28 cellular contexts compared by ENCODE assay signal in the genomic region with DNA sequence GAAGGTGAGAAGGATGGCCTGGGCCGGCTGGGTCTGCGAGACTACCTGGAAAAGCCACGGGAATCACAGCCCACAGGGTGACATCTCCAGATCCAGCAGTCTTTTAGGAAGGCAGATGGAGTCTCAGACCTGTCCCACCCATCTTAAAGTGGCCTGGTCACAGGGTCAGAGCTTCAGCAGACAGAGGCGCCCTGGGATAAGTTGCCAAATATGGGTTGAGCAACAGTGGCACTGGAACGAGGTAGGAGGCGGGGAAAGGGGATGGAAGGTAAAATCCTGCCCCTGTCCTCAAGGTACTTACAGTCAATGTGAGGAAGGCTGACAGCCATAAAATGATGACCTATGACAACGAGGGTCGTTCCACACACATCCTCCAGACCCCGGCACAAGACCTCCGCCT.
"Had no signal": no experiment of that assay in that cellular context is flagged by ENCODE, and none has a peak within 500 bp of the region (broad histone marks: within the 10 kb centered on the region; RNA-seq: fewer than 3 reads in every experiment).

No MANE protein-coding gene starts in this region.

- H3K4me3 Mint-ChIP-seq: activated CD4-positive, alpha-beta memory T cell treated with anti-CD3 and anti-CD28 coated beads, Interleukin-2, amount 10 ng/mL, durations not matched to agents 7 days and 5 days; activated CD4-positive, alpha-beta T cell treated with anti-CD3 and anti-CD28 coated beads, Interleukin-2, amount 10 ng/mL, durations not matched to agents 7 days and 5 days; activated naive CD8-positive, alpha-beta T cell; activated T-cell treated with anti-CD3 and anti-CD28 coated beads, Interleukin-2, amount 50 U/mL, for 24 hours; activated T-helper 17 cell treated with anti-CD3 and anti-CD28 coated beads, Interleukin-2, amount 50 U/mL, for 72 hours had no signal

- H3K9me3 ChIP-seq: body of pancreas, breast epithelium, colonic mucosa had no signal

- H3K27ac Mint-ChIP-seq: activated CD4-positive, alpha-beta memory T cell treated with anti-CD3 and anti-CD28 coated beads, Interleukin-2, amount 10 ng/mL, durations not matched to agents 7 days and 5 days; activated CD4-positive, alpha-beta T cell treated with anti-CD3 and anti-CD28 coated beads, Interleukin-2, amount 10 ng/mL, durations not matched to agents 7 days and 5 days; activated naive CD8-positive, alpha-beta T cell; activated T-cell treated with anti-CD3 and anti-CD28 coated beads, Interleukin-2, amount 50 U/mL, for 24 hours; activated T-helper 17 cell treated with anti-CD3 and anti-CD28 coated beads, Interleukin-2, amount 50 U/mL, for 72 hours had no signal

- H3K27ac ChIP-seq: body of pancreas, breast epithelium, cardiac muscle cell, colonic mucosa had no signal

- H3K4me3 ChIP-seq: body of pancreas, breast epithelium, cardiac muscle cell, colonic mucosa had no signal

- ATAC-seq: activated T-helper 17 cell treated with anti-CD3 and anti-CD28 coated beads, Interleukin-2, amount 50 U/mL, for 72 hours; body of pancreas; esophagus mucosa had no signal

- H3K9me3 Mint-ChIP-seq: activated T-helper 17 cell treated with anti-CD3 and anti-CD28 coated beads, Interleukin-2, amount 50 U/mL, for 72 hours had no signal

- H3K27me3 ChIP-seq: body of pancreas, breast epithelium, cardiac muscle cell, colonic mucosa had no signal

- H3K27me3 Mint-ChIP-seq: activated naive CD8-positive, alpha-beta T cell; activated T-cell treated with anti-CD3 and anti-CD28 coated beads, Interleukin-2, amount 50 U/mL, for 24 hours; activated T-helper 17 cell treated with anti-CD3 and anti-CD28 coated beads, Interleukin-2, amount 50 U/mL, for 72 hours had no signal

- H3K36me3 ChIP-seq: breast epithelium, cardiac muscle cell, colonic mucosa had no signal

- DNase-seq: activated CD4-positive, alpha-beta memory T cell treated with anti-CD3 and anti-CD28 coated beads, Interleukin-2, amount 10 ng/mL, durations not matched to agents 7 days and 5 days; activated CD4-positive, alpha-beta T cell treated with anti-CD3 and anti-CD28 coated beads for 4 hours; activated CD4-positive, alpha-beta T cell treated with anti-CD3 and anti-CD28 coated beads, Interleukin-2, amount 10 ng/mL, durations not matched to agents 7 days and 5 days; activated CD4-positive, alpha-beta T cell treated with anti-CD3 and anti-CD28 coated beads, Interleukin-2, amount 50 U/mL, for 4 hours; activated CD4-positive, CD25-positive, alpha-beta regulatory T cell; activated CD4-positive, CD25-positive, alpha-beta regulatory T cell treated with anti-CD3 and anti-CD28 coated beads, Interleukin-2, amount 50 U/mL, for 72 hours; activated CD8-positive, alpha-beta memory T cell treated with anti-CD3 and anti-CD28 coated beads, Interleukin-2, amount 50 U/mL, for 48 hours; activated effector memory CD4-positive, alpha-beta T cell treated with Interleukin-2 at 50 U/mL for 16 hours; activated gamma-delta T cell treated with Interleukin-2 at 50 U/mL for 16 hours; activated naive CD4-positive, alpha-beta T cell treated with anti-CD3 and anti-CD28 coated beads, Interleukin-2, amount 50 U/mL, for 16 hours; activated naive CD4-positive, alpha-beta T cell treated with Interleukin-2 at 50 U/mL for 16 hours; activated T-cell treated with anti-CD3 and anti-CD28 coated beads for 4 hours; activated T-cell treated with anti-CD3 and anti-CD28 coated beads, Interleukin-2, amount 50 U/mL, for 24 hours; amniotic stem cell; anterior cingulate cortex; body of pancreas; central memory CD4-positive, alpha-beta T cell; cerebellar nuclear complex; colonic mucosa; effector CD8-positive, alpha-beta T cell; foreskin fibroblast; head of caudate nucleus; T-helper 2 cell had no signal

- H3K4me1 ChIP-seq: body of pancreas, breast epithelium, colonic mucosa had no signal
